ENCODE assay signal across 2 cellular contexts in genomic region chr3:131912255-131912654, GRCh38.
TF ChIP-seq lines count a peak whose summit lies in the region.

No MANE protein-coding gene starts in this region.

TF ChIP-seq in GM23338, 12 proteins besides CTCF, POLR2A, EP300 and RAD21 (continued from another document):
- TF ChIP-seq ETS1 (IDR thresholded peaks at IDR 0.05) (no peak), ZNF114 (CRISPR knock-in tag; IDR thresholded peaks at IDR 0.05) (no peak), CREB1 (CRISPR knock-in tag; IDR thresholded peaks at IDR 0.05; ENCODE audit: low read depth) (no peak), REST (IDR thresholded peaks at IDR 0.05; ENCODE audit: unreplicated experiment) (no peak), EZH2 (IDR thresholded peaks at IDR 0.05; ENCODE audit: low read depth, unreplicated experiment) (no peak), NANOG (IDR thresholded peaks at IDR 0.05; ENCODE audit: borderline replicate concordance) (no peak), EZH2phosphoT487 (IDR thresholded peaks at IDR 0.05; ENCODE audit: unreplicated experiment) (no peak), STAT1 (IDR thresholded peaks at IDR 0.05; ENCODE audit: unreplicated experiment) (no peak), JUNB (IDR thresholded peaks at IDR 0.05; ENCODE audit: unreplicated experiment) (no peak)
- TF ChIP-seq, protein P1, sequence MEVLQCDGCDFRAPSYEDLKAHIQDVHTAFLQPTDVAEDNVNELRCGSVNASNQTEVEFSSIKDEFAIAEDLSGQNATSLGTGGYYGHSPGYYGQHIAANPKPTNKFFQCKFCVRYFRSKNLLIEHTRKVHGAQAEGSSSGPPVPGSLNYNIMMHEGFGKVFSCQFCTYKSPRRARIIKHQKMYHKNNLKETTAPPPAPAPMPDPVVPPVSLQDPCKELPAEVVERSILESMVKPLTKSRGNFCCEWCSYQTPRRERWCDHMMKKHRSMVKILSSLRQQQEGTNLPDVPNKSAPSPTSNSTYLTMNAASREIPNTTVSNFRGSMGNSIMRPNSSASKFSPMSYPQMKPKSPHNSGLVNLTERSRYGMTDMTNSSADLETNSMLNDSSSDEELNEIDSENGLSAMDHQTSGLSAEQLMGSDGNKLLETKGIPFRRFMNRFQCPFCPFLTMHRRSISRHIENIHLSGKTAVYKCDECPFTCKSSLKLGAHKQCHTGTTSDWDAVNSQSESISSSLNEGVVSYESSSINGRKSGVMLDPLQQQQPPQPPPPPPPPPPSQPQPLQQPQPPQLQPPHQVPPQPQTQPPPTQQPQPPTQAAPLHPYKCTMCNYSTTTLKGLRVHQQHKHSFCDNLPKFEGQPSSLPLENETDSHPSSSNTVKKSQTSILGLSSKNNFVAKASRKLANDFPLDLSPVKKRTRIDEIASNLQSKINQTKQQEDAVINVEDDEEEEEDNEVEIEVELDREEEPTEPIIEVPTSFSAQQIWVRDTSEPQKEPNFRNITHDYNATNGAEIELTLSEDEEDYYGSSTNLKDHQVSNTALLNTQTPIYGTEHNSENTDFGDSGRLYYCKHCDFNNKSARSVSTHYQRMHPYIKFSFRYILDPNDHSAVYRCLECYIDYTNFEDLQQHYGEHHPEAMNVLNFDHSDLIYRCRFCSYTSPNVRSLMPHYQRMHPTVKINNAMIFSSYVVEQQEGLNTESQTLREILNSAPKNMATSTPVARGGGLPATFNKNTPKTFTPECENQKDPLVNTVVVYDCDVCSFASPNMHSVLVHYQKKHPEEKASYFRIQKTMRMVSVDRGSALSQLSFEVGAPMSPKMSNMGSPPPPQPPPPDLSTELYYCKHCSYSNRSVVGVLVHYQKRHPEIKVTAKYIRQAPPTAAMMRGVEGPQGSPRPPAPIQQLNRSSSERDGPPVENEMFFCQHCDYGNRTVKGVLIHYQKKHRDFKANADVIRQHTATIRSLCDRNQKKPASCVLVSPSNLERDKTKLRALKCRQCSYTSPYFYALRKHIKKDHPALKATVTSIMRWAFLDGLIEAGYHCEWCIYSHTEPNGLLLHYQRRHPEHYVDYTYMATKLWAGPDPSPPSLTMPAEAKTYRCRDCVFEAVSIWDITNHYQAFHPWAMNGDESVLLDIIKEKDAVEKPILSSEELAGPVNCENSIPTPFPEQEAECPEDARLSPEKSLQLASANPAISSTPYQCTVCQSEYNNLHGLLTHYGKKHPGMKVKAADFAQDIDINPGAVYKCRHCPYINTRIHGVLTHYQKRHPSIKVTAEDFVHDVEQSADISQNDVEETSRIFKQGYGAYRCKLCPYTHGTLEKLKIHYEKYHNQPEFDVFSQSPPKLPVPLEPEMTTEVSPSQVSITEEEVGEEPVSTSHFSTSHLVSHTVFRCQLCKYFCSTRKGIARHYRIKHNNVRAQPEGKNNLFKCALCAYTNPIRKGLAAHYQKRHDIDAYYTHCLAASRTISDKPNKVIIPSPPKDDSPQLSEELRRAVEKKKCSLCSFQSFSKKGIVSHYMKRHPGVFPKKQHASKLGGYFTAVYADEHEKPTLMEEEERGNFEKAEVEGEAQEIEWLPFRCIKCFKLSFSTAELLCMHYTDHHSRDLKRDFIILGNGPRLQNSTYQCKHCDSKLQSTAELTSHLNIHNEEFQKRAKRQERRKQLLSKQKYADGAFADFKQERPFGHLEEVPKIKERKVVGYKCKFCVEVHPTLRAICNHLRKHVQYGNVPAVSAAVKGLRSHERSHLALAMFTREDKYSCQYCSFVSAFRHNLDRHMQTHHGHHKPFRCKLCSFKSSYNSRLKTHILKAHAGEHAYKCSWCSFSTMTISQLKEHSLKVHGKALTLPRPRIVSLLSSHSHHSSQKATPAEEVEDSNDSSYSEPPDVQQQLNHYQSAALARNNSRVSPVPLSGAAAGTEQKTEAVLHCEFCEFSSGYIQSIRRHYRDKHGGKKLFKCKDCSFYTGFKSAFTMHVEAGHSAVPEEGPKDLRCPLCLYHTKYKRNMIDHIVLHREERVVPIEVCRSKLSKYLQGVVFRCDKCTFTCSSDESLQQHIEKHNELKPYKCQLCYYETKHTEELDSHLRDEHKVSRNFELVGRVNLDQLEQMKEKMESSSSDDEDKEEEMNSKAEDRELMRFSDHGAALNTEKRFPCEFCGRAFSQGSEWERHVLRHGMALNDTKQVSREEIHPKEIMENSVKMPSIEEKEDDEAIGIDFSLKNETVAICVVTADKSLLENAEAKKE (CRISPR knock-in tag; IDR thresholded peaks at IDR 0.05) = no peak

TF ChIP-seq in WTC11, 78 proteins besides CTCF, POLR2A, EP300 and RAD21 (continued from another document):
- TF ChIP-seq IRF1 (CRISPR knock-in tag; IDR thresholded peaks at IDR 0.05) (no peak), ESRRA (CRISPR knock-in tag; IDR thresholded peaks at IDR 0.05; ENCODE audit: borderline replicate concordance) (no peak), KAT7 (CRISPR knock-in tag; IDR thresholded peaks at IDR 0.05; ENCODE audit: borderline replicate concordance) (no peak), SP1 (CRISPR knock-in tag; conservative IDR thresholded peaks at IDR 0.05) (no peak), SOX15 (CRISPR knock-in tag; IDR thresholded peaks at IDR 0.05) (no peak), NFATC4 (CRISPR knock-in tag; IDR thresholded peaks at IDR 0.05) (no peak), RORB (CRISPR knock-in tag; IDR thresholded peaks at IDR 0.05) (no peak), MYBL2 (CRISPR knock-in tag; IDR thresholded peaks at IDR 0.05) (no peak), HMGA2 (CRISPR knock-in tag; IDR thresholded peaks at IDR 0.05) (no peak), MLX (CRISPR knock-in tag; IDR thresholded peaks at IDR 0.05) (no peak)
- TF ChIP-seq, protein P2, sequence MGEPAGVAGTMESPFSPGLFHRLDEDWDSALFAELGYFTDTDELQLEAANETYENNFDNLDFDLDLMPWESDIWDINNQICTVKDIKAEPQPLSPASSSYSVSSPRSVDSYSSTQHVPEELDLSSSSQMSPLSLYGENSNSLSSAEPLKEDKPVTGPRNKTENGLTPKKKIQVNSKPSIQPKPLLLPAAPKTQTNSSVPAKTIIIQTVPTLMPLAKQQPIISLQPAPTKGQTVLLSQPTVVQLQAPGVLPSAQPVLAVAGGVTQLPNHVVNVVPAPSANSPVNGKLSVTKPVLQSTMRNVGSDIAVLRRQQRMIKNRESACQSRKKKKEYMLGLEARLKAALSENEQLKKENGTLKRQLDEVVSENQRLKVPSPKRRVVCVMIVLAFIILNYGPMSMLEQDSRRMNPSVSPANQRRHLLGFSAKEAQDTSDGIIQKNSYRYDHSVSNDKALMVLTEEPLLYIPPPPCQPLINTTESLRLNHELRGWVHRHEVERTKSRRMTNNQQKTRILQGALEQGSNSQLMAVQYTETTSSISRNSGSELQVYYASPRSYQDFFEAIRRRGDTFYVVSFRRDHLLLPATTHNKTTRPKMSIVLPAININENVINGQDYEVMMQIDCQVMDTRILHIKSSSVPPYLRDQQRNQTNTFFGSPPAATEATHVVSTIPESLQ (CRISPR knock-in tag; IDR thresholded peaks at IDR 0.05) = no peak
